Comparison of ENCODE assay signal across 16 cellular contexts in the genomic region with DNA sequence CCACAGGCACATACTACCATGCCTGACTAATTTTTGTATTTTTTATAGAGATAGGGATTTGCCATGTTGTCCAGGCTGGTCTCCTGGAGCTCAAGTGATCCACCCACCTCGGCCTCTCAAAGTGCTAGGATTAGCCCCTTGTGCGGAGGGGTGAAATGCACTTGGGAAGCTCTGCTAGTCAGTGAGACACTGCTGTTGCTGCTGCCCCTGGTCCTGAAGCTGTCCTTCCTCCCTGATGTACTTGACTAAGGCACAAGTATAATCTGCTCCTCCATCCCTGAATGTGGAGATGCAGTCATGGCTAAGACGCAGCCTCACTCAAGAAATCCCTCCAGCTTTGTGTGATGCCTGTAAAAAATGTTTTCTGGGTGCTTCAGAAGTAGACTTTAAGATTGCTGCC.
A peak's percentile ranks its signal among the peaks of the same experiment; 100 is the strongest.
DNase-seq lines count a peak whose midpoint lies in the region; TF ChIP-seq lines count a peak whose summit lies in the region.
"Had no signal": no experiment of that assay in that cellular context is flagged by ENCODE, and none has a peak within 500 bp of the region (broad histone marks: within the 10 kb centered on the region; RNA-seq: fewer than 3 reads in every experiment).

No MANE protein-coding gene starts in this region.

- no peak overlapping the region for H3K27ac Mint-ChIP-seq in osteocyte (ENCODE audit: unreplicated experiment)
- H3K27ac Mint-ChIP-seq: B cell; CD4-positive, CD25-positive, alpha-beta regulatory T cell; CD8-positive, alpha-beta T cell had no signal

- H3K4me3 ChIP-seq in HEK293 (ENCODE audit: low read depth, low read length) (no peak overlapping the region), choroid plexus epithelial cell (ENCODE audit: low read depth, low read length) (no peak overlapping the region)
- H3K4me3 ChIP-seq: BLaER1 had no signal

- no peak overlapping the region for H3K4me3 Mint-ChIP-seq in osteocyte (ENCODE audit: unreplicated experiment)
- H3K4me3 Mint-ChIP-seq: B cell; CD4-positive, CD25-positive, alpha-beta regulatory T cell; CD8-positive, alpha-beta T cell had no signal

- H3K36me3 Mint-ChIP-seq in osteocyte (ENCODE audit: unreplicated experiment): no peaks in the 10 kb centered on the region
- H3K36me3 Mint-ChIP-seq: CD4-positive, CD25-positive, alpha-beta regulatory T cell; CD8-positive, alpha-beta T cell had no signal

- peaks cover 27% of the 10 kb centered on the region for H3K27me3 Mint-ChIP-seq in osteocyte (ENCODE audit: unreplicated experiment)

- DNase-seq in choroid plexus epithelial cell (ENCODE audit: low read depth) (peak; percentile 8), left kidney (ENCODE audit: low read depth, low spot score) (peak; percentile 37), HuH-7.5 (ENCODE audit: low spot score) (no peak), NCI-H146 (lab: John Stamatoyannopoulos, UW) (no peak), osteocyte (ENCODE audit: extremely low spot score, unreplicated experiment) (no peak)
- DNase-seq: Caco-2; CD4-positive, CD25-positive, alpha-beta regulatory T cell; CD8-positive, alpha-beta T cell; DMS153; DND-41; H7; HCEC 1CT had no signal

- no peaks in the 10 kb centered on the region; a peak in 1 of 3 replicates for H3K36me3 ChIP-seq in HEK293 (ENCODE audit: control insufficient read depth in 2 of 2, insufficient read depth in 1 of 2, low read length in 2 of 2)
- H3K36me3 ChIP-seq: BLaER1 had no signal

- CTCF ChIA-PET in HEK293 (lab: Yijun Ruan, JAX): interaction anchor here (0.6 to 1.0 kb wide), 2 partner anchors 29 to 143 kb away, joined by 3 read pairs; no protein-coding TSS in a partner anchor

- H3K9me3 Mint-ChIP-seq in osteocyte (ENCODE audit: unreplicated experiment): peaks cover 6% of the 10 kb centered on the region
- H3K9me3 Mint-ChIP-seq: CD8-positive, alpha-beta T cell had no signal

- no peaks in the 10 kb centered on the region for H3K4me1 Mint-ChIP-seq in osteocyte (ENCODE audit: unreplicated experiment)
- H3K4me1 Mint-ChIP-seq: B cell; CD4-positive, CD25-positive, alpha-beta regulatory T cell had no signal

- POLR2A ChIA-PET in HEK293 (lab: Yijun Ruan, JAX): no interaction called here

- TF ChIP-seq CTCF in HEK293 (tag by site-specific recombination; IDR thresholded peaks at IDR 0.05) (no peak), choroid plexus epithelial cell (conservative IDR thresholded peaks at IDR 0.05; ENCODE audit: low read depth, low read length) (no peak), osteocyte (IDR thresholded peaks at IDR 0.05) (no peak)

- H3K9me3 ChIP-seq in HEK293 (ENCODE audit: control insufficient read depth, insufficient read depth, low read depth, low read length): peaks cover 2% of the 10 kb centered on the region; the same call in 1 of the 2 replicates
- H3K9me3 ChIP-seq: BLaER1, Caco-2 had no signal

- H3K27ac ChIP-seq in HEK293 (ENCODE audit: extremely low read depth, low read depth, low read length): no peak overlapping the region
- H3K27ac ChIP-seq: BLaER1, C4-2B had no signal

- H3K4me1 ChIP-seq in HEK293 (ENCODE audit: control insufficient read depth, insufficient read depth, low read length): no peaks in the 10 kb centered on the region
- H3K4me1 ChIP-seq: BLaER1, Caco-2 had no signal

TF ChIP-seq in HEK293, 187 proteins besides CTCF, POLR2A, EP300 and RAD21:
- TF ChIP-seq REST (tag by site-specific recombination; IDR thresholded peaks at IDR 0.05) (peak; percentile 92), ZNF184 (tag by site-specific recombination; IDR thresholded peaks at IDR 0.05) (no peak)
TF ChIP-seq in HEK293: peak in this region for 1.

Comparison
In these comparisons a context has a peak if more than half of its experiments do, and no peak if none do; other contexts are left out.
1. DNase-seq: peak in choroid plexus epithelial cell (single experiment) and left kidney (single experiment); none in HuH-7.5 (single experiment), NCI-H146 (single experiment) and osteocyte (single experiment).